ENCODE assay signal across 16 cellular contexts in the genomic region with DNA sequence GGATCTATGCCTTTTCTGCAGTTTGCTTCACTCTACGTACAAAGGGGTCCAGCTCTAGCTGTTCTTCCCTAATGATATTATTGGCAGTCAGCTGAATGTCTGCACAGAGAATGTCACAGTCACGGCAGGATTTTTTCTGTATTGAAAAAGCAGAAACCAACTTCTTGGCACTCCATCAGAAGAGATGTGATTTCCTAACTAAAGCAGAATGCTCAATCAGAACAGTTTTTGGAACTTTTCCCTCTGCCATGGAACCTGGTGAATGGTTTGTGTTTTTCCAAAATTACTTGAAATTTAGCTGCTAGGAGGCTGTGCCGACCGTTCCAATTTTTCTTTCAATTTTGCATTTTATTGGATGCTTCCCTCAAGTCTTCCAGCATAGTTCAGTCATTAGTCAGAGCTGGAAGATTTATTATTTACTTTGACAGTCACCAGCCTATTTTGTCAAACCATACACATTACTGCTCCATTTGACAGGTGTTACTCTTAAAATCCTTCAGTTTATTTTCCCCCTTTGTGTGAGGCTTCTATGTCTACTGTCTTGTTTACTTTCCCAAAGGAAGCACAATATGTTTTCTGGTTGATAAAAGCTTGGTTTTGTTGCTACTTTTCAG.
DNase-seq lines count a peak whose midpoint lies in the region; ATAC-seq and TF ChIP-seq lines count a peak whose summit lies in the region.
"Had no signal": no experiment of that assay in that cellular context is flagged by ENCODE, and none has a peak within 500 bp of the region (broad histone marks: within the 10 kb centered on the region; RNA-seq: fewer than 3 reads in every experiment).

No MANE protein-coding gene starts in this region.

- H3K36me3 Mint-ChIP-seq in brain, result no peaks in the 10 kb centered on the region

- peak overlapping the region; percentile 9 for H3K4me2 ChIP-seq in mesenchymal stem cell (ENCODE audit: low read length, poor library complexity, severe bottlenecking)
- H3K4me2 ChIP-seq in osteoblast (ENCODE audit: insufficient read depth, low read length), result no peak overlapping the region

- H3K4me1 ChIP-seq in mesenchymal stem cell (ENCODE audit: control insufficient read depth, insufficient read depth, low read depth, low read length) (peaks cover 1% of the 10 kb centered on the region), osteoblast (ENCODE audit: insufficient read depth, low read length) (no peaks in the 10 kb centered on the region)
- H3K4me1 ChIP-seq: thyroid gland had no signal

- no peaks in the 10 kb centered on the region for H3K79me2 ChIP-seq in osteoblast (ENCODE audit: insufficient read depth, low read length)

- H2AFZ ChIP-seq in mesenchymal stem cell (ENCODE audit: low read depth, low read length), result no peak overlapping the region
- no peak overlapping the region for H2AFZ ChIP-seq in osteoblast (ENCODE audit: low read length)

- H3K27ac Mint-ChIP-seq in brain, result peak overlapping the region in 2 of 5 experiments; percentile 52 to 74
- H3K27ac Mint-ChIP-seq in stimulated activated naive CD8-positive, alpha-beta T cell treated with anti-CD3 and anti-CD28 coated beads, Interleukin-15, amount 100 ng/mL, for 72 hours, result no peak overlapping the region

- H2AK5ac ChIP-seq in mesenchymal stem cell (ENCODE audit: low read length, severe bottlenecking), result no peak overlapping the region

- DNase-seq in Ammon's horn (ENCODE audit: low spot score), result peak; percentile 42
- DNase-seq in MG63, result no peak
- peak; percentile 47 for DNase-seq in mesenchymal stem cell
- DNase-seq in NCI-H510A (lab: John Stamatoyannopoulos, UW), result no peak
- DNase-seq in osteoblast (ENCODE audit: insufficient read length, low spot score, missing footprints), result no peak
- no peak for DNase-seq in stimulated activated naive CD8-positive, alpha-beta T cell treated with anti-CD3 and anti-CD28 coated beads, Interleukin-15, amount 100 ng/mL, for 72 hours
- DNase-seq in DMS79 (lab: John Stamatoyannopoulos, UW), result no peak
- DNase-seq: activated CD8-positive, alpha-beta memory T cell treated with anti-CD3 and anti-CD28 coated beads for 24 hours; activated effector memory CD4-positive, alpha-beta T cell treated with anti-CD3 and anti-CD28 coated beads, Interleukin-2, amount 50 U/mL, for 16 hours; aorta; midbrain; NCI-H187; thyroid gland had no signal

- peak overlapping the region; percentile 59 for H3K27ac ChIP-seq in mesenchymal stem cell (ENCODE audit: low read length, poor library complexity, severe bottlenecking)
- H3K27ac ChIP-seq in osteoblast (ENCODE audit: low read depth, low read length), result no peak overlapping the region
- H3K27ac ChIP-seq: C4-2B, HL-60, thyroid gland had no signal

- no peak for TF ChIP-seq CTCF in brain (conservative IDR thresholded peaks at IDR 0.05)
- TF ChIP-seq CTCF in osteoblast (IDR thresholded peaks at IDR 0.05; ENCODE audit: extremely low read depth, low read depth, low read length), result no peak

- H3K27me3 ChIP-seq in MG63 (no peaks in the 10 kb centered on the region), mesenchymal stem cell (ENCODE audit: control insufficient read depth in 1 of 2, insufficient read depth in 1 of 2, low read length in 2 of 2) (no peaks in the 10 kb centered on the region), osteoblast (ENCODE audit: insufficient read depth, low read length) (no peaks in the 10 kb centered on the region)
- H3K27me3 ChIP-seq: thyroid gland had no signal

- H2BK12ac ChIP-seq in mesenchymal stem cell (ENCODE audit: low read length in 2 of 2), result no peak overlapping the region

- peak overlapping the region in 4 of 5 experiments; percentile 1 to 45 (median 36) for H3K4me3 Mint-ChIP-seq in brain
- no peak overlapping the region for H3K4me3 Mint-ChIP-seq in stimulated activated naive CD8-positive, alpha-beta T cell treated with anti-CD3 and anti-CD28 coated beads, Interleukin-15, amount 100 ng/mL, for 72 hours

- H2BK120ac ChIP-seq in mesenchymal stem cell (ENCODE audit: low read depth, low read length), result no peak overlapping the region

- peaks cover 23% of the 10 kb centered on the region for H3K4me1 Mint-ChIP-seq in brain
- H3K4me1 Mint-ChIP-seq in stimulated activated naive CD8-positive, alpha-beta T cell treated with anti-CD3 and anti-CD28 coated beads, Interleukin-15, amount 100 ng/mL, for 72 hours, result no peaks in the 10 kb centered on the region

- H3K4me3 ChIP-seq in MG63 (peak overlapping the region; percentile 14), mesenchymal stem cell (ENCODE audit: insufficient read depth in 1 of 2, low read depth in 1 of 2, low read length in 2 of 2) (no peak overlapping the region), osteoblast (ENCODE audit: insufficient read depth, low read length) (no peak overlapping the region)
- H3K4me3 ChIP-seq: thyroid gland had no signal

- peaks cover 0 to 5% (median 0%) of the 10 kb centered on the region in 5 experiments for H3K9me3 Mint-ChIP-seq in brain
- peaks cover 3 to 9% of the 10 kb centered on the region in 2 donors for H3K9me3 Mint-ChIP-seq in stimulated activated naive CD8-positive, alpha-beta T cell treated with anti-CD3 and anti-CD28 coated beads, Interleukin-15, amount 100 ng/mL, for 72 hours

- no peaks in the 10 kb centered on the region for H3K9me3 ChIP-seq in MG63
- no peaks in the 10 kb centered on the region for H3K9me3 ChIP-seq in mesenchymal stem cell (ENCODE audit: control insufficient read depth, low read length)
- H3K9me3 ChIP-seq in osteoblast (ENCODE audit: low read depth, low read length), result peaks cover 4% of the 10 kb centered on the region
- H3K9me3 ChIP-seq: thyroid gland had no signal

- no peak overlapping the region for H4K8ac ChIP-seq in mesenchymal stem cell (ENCODE audit: low read length)

- no peaks in the 10 kb centered on the region for H3K27me3 Mint-ChIP-seq in brain
- no peaks in the 10 kb centered on the region for H3K27me3 Mint-ChIP-seq in stimulated activated naive CD8-positive, alpha-beta T cell treated with anti-CD3 and anti-CD28 coated beads, Interleukin-15, amount 100 ng/mL, for 72 hours

- no peaks in the 10 kb centered on the region for H3K79me1 ChIP-seq in mesenchymal stem cell (replicated peaks; ENCODE audit: low read length, poor library complexity, severe bottlenecking)

- no peak overlapping the region for H3K4ac ChIP-seq in mesenchymal stem cell (ENCODE audit: low read depth in 1 of 2, low read length in 2 of 2)

- H3K36me3 ChIP-seq in MG63, result no peaks in the 10 kb centered on the region
- no peaks in the 10 kb centered on the region for H3K36me3 ChIP-seq in mesenchymal stem cell (ENCODE audit: control insufficient read depth in 1 of 2, insufficient read depth in 2 of 2, low read depth in 1 of 2, low read length in 2 of 2)
- no peaks in the 10 kb centered on the region for H3K36me3 ChIP-seq in osteoblast (ENCODE audit: insufficient read depth, low read length)
- H3K36me3 ChIP-seq: thyroid gland had no signal

- H4K20me1 ChIP-seq in osteoblast (ENCODE audit: insufficient read depth, low read length), result no peaks in the 10 kb centered on the region

- no peak overlapping the region for H3K23ac ChIP-seq in mesenchymal stem cell (ENCODE audit: low read length in 2 of 2)

- no peak overlapping the region for H3K14ac ChIP-seq in mesenchymal stem cell (ENCODE audit: low read length in 2 of 2)

- H3K9ac ChIP-seq in mesenchymal stem cell (ENCODE audit: low read length), result no peak overlapping the region

- no peak overlapping the region for H4K91ac ChIP-seq in mesenchymal stem cell (ENCODE audit: low read length)

- 20% methylated on average over 4 of the region's 4 CpGs for WGBS in mesenchymal stem cell

- peak overlapping the region in 1 of 2 experiments; percentile 33 for H3K18ac ChIP-seq in mesenchymal stem cell (ENCODE audit: low read depth in 1 of 2, low read length in 2 of 2)

- H2BK5ac ChIP-seq in mesenchymal stem cell (ENCODE audit: low read depth, low read length, poor library complexity, severe bottlenecking), result no peak overlapping the region

- H2BK15ac ChIP-seq in mesenchymal stem cell (ENCODE audit: low read depth, poor library complexity, severe bottlenecking), result no peak overlapping the region

- ATAC-seq in stimulated activated naive CD8-positive, alpha-beta T cell treated with anti-CD3 and anti-CD28 coated beads, Interleukin-15, amount 100 ng/mL, for 72 hours, result no peak

Comparison
In these comparisons a context has a peak if more than half of its experiments do, and no peak if none do; other contexts are left out.
1. DNase-seq: peak in Ammon's horn (single experiment) and mesenchymal stem cell (single experiment); none in MG63 (single experiment), NCI-H510A (single experiment), osteoblast (single experiment), stimulated activated naive CD8-positive, alpha-beta T cell treated with anti-CD3 and anti-CD28 coated beads, Interleukin-15, amount 100 ng/mL, for 72 hours (0 of 2) and DMS79 (single experiment).
2. H3K4me3 Mint-ChIP-seq: peak in brain (4 of 5); none in stimulated activated naive CD8-positive, alpha-beta T cell treated with anti-CD3 and anti-CD28 coated beads, Interleukin-15, amount 100 ng/mL, for 72 hours (0 of 2).